ENCODE assay signal across 8 cellular contexts in genomic region chr1:37471345-37472231, GRCh38. TPM values are rescaled to one million over a fixed set of nuclear protein-coding genes. Genes with fewer than 3 reads are reported as not detected.
DNase-seq lines count a peak whose midpoint lies in the region; ATAC-seq, FAIRE-seq and TF ChIP-seq lines count a peak whose summit lies in the region.

No MANE protein-coding gene starts in this region.

- H3K36me3 ChIP-seq in fibroblast of lung (ENCODE audit: control insufficient read depth, insufficient read depth, low read length): peaks cover 4% of the 10 kb centered on the region

- no peaks in the 10 kb centered on the region for H3K27me3 ChIP-seq in fibroblast of lung (ENCODE audit: control insufficient read depth, insufficient read depth, low read length)

- DNase-seq in 8988T (peak; percentile 94), H54 (ENCODE audit: insufficient read length, low spot score) (peak; percentile 98), T-cell (no peak), fibroblast of lung (ENCODE audit: low read depth in 2 of 2) (peak; percentile 85 to 95), NCI-H526 (lab: John Stamatoyannopoulos, UW) (no peak)
- no peak for DNase-seq in naive thymus-derived CD8-positive, alpha-beta T cell

- peak overlapping the region; percentile 89 for H3K4me2 ChIP-seq in fibroblast of lung (ENCODE audit: extremely low read depth, insufficient read depth, low read length)

- H3K79me2 ChIP-seq in fibroblast of lung (ENCODE audit: control insufficient read depth, insufficient read depth, low read length): peaks cover 20% of the 10 kb centered on the region

- peaks cover 12% of the 10 kb centered on the region for H3K36me3 Mint-ChIP-seq in T-cell
- H3K36me3 Mint-ChIP-seq in naive thymus-derived CD8-positive, alpha-beta T cell: peaks cover 0 to 25% (median 5%) of the 10 kb centered on the region in 3 donors

- no peaks in the 10 kb centered on the region for H3K9me3 Mint-ChIP-seq in T-cell
- H3K9me3 Mint-ChIP-seq in naive thymus-derived CD8-positive, alpha-beta T cell: no peaks in the 10 kb centered on the region

- H3K27me3 Mint-ChIP-seq in T-cell: no peaks in the 10 kb centered on the region
- H3K27me3 Mint-ChIP-seq in naive thymus-derived CD8-positive, alpha-beta T cell: no peaks in the 10 kb centered on the region

- FAIRE-seq in H54 (lab: Jason Lieb, UNC): peak; percentile 27

- H3K4me3 ChIP-seq in fibroblast of lung (replicated peaks in 1 of 4; ENCODE audit: control extremely low read depth in 1 of 4, insufficient read depth in 1 of 4, low read depth in 3 of 4, low read length in 4 of 4): peak overlapping the region; percentile 1 to 41 (median 30)

- POLR2A ChIA-PET in T-cell (lab: Charles Lee): no interaction called here
- POLR2A ChIA-PET in naive thymus-derived CD8-positive, alpha-beta T cell (lab: Charles Lee): interaction anchor here (0.6 to 8.8 kb wide), 9 partner anchors 8 to 220 kb away, joined by 3 to 133 read pairs (median 5); partner anchors contain the start of gene MEAF6

- peak overlapping the region in 2 of 3 donors; percentile 80 to 92 for H3K4me3 Mint-ChIP-seq in T-cell
- H3K4me3 Mint-ChIP-seq in naive thymus-derived CD8-positive, alpha-beta T cell: peak overlapping the region; percentile 84 to 96 (median 94)

- H3K4me1 ChIP-seq in fibroblast of lung (ENCODE audit: control insufficient read depth, extremely low read depth, insufficient read depth, low read length): peaks cover 35% of the 10 kb centered on the region

- peak overlapping the region; percentile 93 to 95 for H3K27ac Mint-ChIP-seq in T-cell
- peak overlapping the region; percentile 83 to 95 (median 91) for H3K27ac Mint-ChIP-seq in naive thymus-derived CD8-positive, alpha-beta T cell

- peak; percentile 61 for TF ChIP-seq POLR2A in H54 (IDR thresholded peaks at IDR 0.05; ENCODE audit: low read depth, low read length)

- H4K20me1 ChIP-seq in fibroblast of lung (ENCODE audit: control insufficient read depth, extremely low read depth, insufficient read depth, low read length): no peaks in the 10 kb centered on the region

- no peaks in the 10 kb centered on the region for H3K9me3 ChIP-seq in fibroblast of lung (ENCODE audit: control insufficient read depth, insufficient read depth, low read depth, low read length)

- peaks cover 38 to 46% (median 39%) of the 10 kb centered on the region in 3 donors for H3K4me1 Mint-ChIP-seq in T-cell
- H3K4me1 Mint-ChIP-seq in naive thymus-derived CD8-positive, alpha-beta T cell: peaks cover 31 to 56% (median 51%) of the 10 kb centered on the region in 4 donors

- H3K9ac ChIP-seq in fibroblast of lung (ENCODE audit: insufficient read depth, low read length): peak overlapping the region; percentile 50

- peak overlapping the region; percentile 87 for H2AFZ ChIP-seq in fibroblast of lung (ENCODE audit: low read length)

- no peak for TF ChIP-seq CTCF in fibroblast of lung (conservative IDR thresholded peaks at IDR 0.05 in 1 of 2, IDR thresholded peaks at IDR 0.05 in 1 of 2; ENCODE audit: low read depth in 1 of 2, low read length in 2 of 2)

- CTCF ChIA-PET in T-cell (lab: Charles Lee): interaction anchor here in 1 of 2 donors (1.3 to 1.4 kb wide), 2 partner anchors 16 to 17 kb away, joined by 4 to 10 read pairs; no protein-coding TSS in a partner anchor

- peak overlapping the region; percentile 91 for H3K27ac ChIP-seq in fibroblast of lung (ENCODE audit: insufficient read depth, low read length)

- no peak for ATAC-seq in T-cell (replicated peaks in 1 of 4)
- ATAC-seq in naive thymus-derived CD8-positive, alpha-beta T cell: no peak
- ATAC-seq in GM21717 (IDR thresholded peaks at IDR 0.05; ENCODE audit: unreplicated experiment): no peak
- ATAC-seq in GM21447 (IDR thresholded peaks at IDR 0.05; ENCODE audit: unreplicated experiment): no peak

RNA-seq across cellular contexts. Expression of gene ZC3H12A, which starts 2.8 kb away (rescaled TPM):
- 100 to 1,000 TPM in 2 of 5 donors, 10 to 100 TPM in 3; 49.5 to 131 (median 53.5) TPM for total RNA-seq in T-cell
- total RNA-seq in fibroblast of lung: 6.7 and 7.8 TPM in 2 replicates
- 4.8 and 4.9 TPM in 2 replicates for polyA plus RNA-seq in fibroblast of lung
- 3.8 and 4.4 TPM in 2 replicates for polyA plus RNA-seq in fibroblast of lung (2012)
- polyA minus RNA-seq in fibroblast of lung (ENCODE audit: low replicate concordance): 4.2 and 17.8 TPM in 2 replicates
- total RNA-seq in naive thymus-derived CD8-positive, alpha-beta T cell: 10 to 100 TPM; 39.5 to 45.3 TPM
- polyA plus RNA-seq in naive thymus-derived CD8-positive, alpha-beta T cell: 10 to 100 TPM in 1 of 3 donors, 1 to 10 TPM in 2; 1.5 to 10.0 (median 3.1) TPM

RNA-seq across cellular contexts. Expression of gene MEAF6, which starts 43.0 kb away (rescaled TPM):
- 10 to 100 TPM; 54.0 to 86.3 (median 84.9) TPM for total RNA-seq in T-cell
- 47.5 and 56.0 TPM in 2 replicates for total RNA-seq in fibroblast of lung
- polyA plus RNA-seq in fibroblast of lung: 49.4 and 76.4 TPM in 2 replicates
- 41.8 and 54.4 TPM in 2 replicates for polyA plus RNA-seq in fibroblast of lung (2012)
- 7.5 and 8.1 TPM in 2 replicates for polyA minus RNA-seq in fibroblast of lung (ENCODE audit: low replicate concordance)
- total RNA-seq in naive thymus-derived CD8-positive, alpha-beta T cell: 10 to 100 TPM; 93.8 to 99.3 TPM
- 100 to 1,000 TPM; 118 to 184 (median 154) TPM for polyA plus RNA-seq in naive thymus-derived CD8-positive, alpha-beta T cell

Comparison
In these comparisons a context has a peak if more than half of its experiments do, and no peak if none do; other contexts are left out.
1. DNase-seq: peak in 8988T (single experiment), H54 (single experiment) and fibroblast of lung (2 of 2); none in T-cell (0 of 34), naive thymus-derived CD8-positive, alpha-beta T cell (0 of 10) and NCI-H526 (0 of 2).